Comparison of ENCODE assay signal across 19 cellular contexts in genomic region chr12:98852181-98852580, GRCh38.
"Had no signal": no experiment of that assay in that cellular context is flagged by ENCODE, and none has a peak within 500 bp of the region (broad histone marks: within the 10 kb centered on the region; RNA-seq: fewer than 3 reads in every experiment).

No MANE protein-coding gene starts in this region.

- H3K9ac ChIP-seq: SK-N-SH had no signal

- H3K4me2 ChIP-seq: SK-N-SH had no signal

- H3K27ac ChIP-seq: RWPE1 had no signal

- ATAC-seq: Panc1, PC-3 had no signal

- DNase-seq: KBM-7, MV-4-11, NCI-H1048, NCI-H1105, NCI-H1417, NCI-H1436 treated with DMSO at 0.1 percent for 48 hours, NCI-H1694, NCI-H187 treated with DMSO at 0.1 percent for 48 hours, NCI-H2029 treated with DMSO at 0.1 percent for 48 hours, NCI-H226, NCI-H524, NCI-H526 treated with DMSO at 0.1 percent for 48 hours, NCI-H748 treated with DMSO at 0.1 percent for 48 hours, PC-3, SHP77, SK-N-SH, SW 1271 had no signal
